Comparison of ENCODE assay signal across 13 cellular contexts in the genomic region with DNA sequence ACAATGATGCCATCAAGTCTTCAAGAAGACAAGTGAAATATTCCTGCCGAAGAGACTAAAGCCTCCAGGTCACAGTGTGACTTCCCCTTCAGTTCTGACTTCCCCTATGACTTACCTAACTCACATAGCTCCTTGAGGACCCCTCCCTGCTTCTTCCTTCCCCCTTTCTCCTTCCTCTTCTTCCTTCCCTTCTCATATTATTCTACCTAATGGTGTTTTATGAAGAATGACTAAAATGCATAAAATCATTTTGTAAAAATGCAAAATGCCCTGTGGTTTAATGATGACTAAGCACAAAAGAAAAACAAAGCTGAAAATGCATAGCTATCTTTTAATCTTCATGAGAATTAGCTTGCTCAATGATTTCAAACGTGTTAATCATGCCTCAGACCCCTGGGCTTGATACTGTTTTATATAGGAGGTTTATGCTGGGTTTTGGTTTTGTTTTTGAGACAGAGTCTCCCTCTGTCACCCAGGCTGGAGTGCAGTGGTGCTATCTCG. TPM values are rescaled to one million over a fixed set of nuclear protein-coding genes. Genes with fewer than 3 reads are reported as not detected.
DNase-seq lines count a peak whose midpoint lies in the region; ATAC-seq, FAIRE-seq and TF ChIP-seq lines count a peak whose summit lies in the region.
"Had no signal": no experiment of that assay in that cellular context is flagged by ENCODE, and none has a peak within 500 bp of the region (broad histone marks: within the 10 kb centered on the region; RNA-seq: fewer than 3 reads in every experiment).

No MANE protein-coding gene starts in this region.

- intact Hi-C loops in mucosa of descending colon (cut with DNase I, micrococcal nuclease) (no loop called here), transverse colon (cut with DNase I; ENCODE audit: low total_unique reads) (no loop called here)

- H3K4me1 Mint-ChIP-seq in chondrocyte (ENCODE audit: low read depth): peaks cover 41% of the 10 kb centered on the region
- H3K4me1 Mint-ChIP-seq: activated T-helper 17 cell treated with anti-CD3 and anti-CD28 coated beads, Interleukin-2, amount 50 U/mL, for 72 hours had no signal

- H3K4me3 Mint-ChIP-seq in chondrocyte (ENCODE audit: unreplicated experiment): no peak overlapping the region
- H3K4me3 Mint-ChIP-seq: activated T-helper 17 cell treated with anti-CD3 and anti-CD28 coated beads, Interleukin-2, amount 50 U/mL, for 72 hours; neural crest cell; T-helper 17 cell had no signal

- TF ChIP-seq CTCF in chondrocyte (IDR thresholded peaks at IDR 0.05) (no peak), mucosa of descending colon (IDR thresholded peaks at IDR 0.05) (no peak), transverse colon (IDR thresholded peaks at IDR 0.05) (no peak)

- H3K9me3 ChIP-seq in mucosa of descending colon (peaks cover 12% of the 10 kb centered on the region), transverse colon (peaks cover 9 to 11% of the 10 kb centered on the region in 2 donors)

- 58 to 67% methylated on average over 1 to 3 of the region's 3 CpGs for WGBS in transverse colon (ENCODE audit: low coverage in 1 of 2), 2 donors

- ATAC-seq in mucosa of descending colon: peak; percentile 17
- ATAC-seq in HG03378 (IDR thresholded peaks at IDR 0.05; ENCODE audit: unreplicated experiment): no peak
- ATAC-seq: activated T-helper 17 cell treated with anti-CD3 and anti-CD28 coated beads, Interleukin-2, amount 50 U/mL, for 72 hours; T-helper 17 cell had no signal

- no peaks in the 10 kb centered on the region for H3K27me3 ChIP-seq in transverse colon

- no peak for TF ChIP-seq EP300 in transverse colon (IDR thresholded peaks at IDR 0.05; ENCODE audit: low read depth)

- H3K9me3 Mint-ChIP-seq in chondrocyte (ENCODE audit: low read depth): peaks cover 12% of the 10 kb centered on the region

- no peak overlapping the region for H3K4me3 ChIP-seq in mucosa of descending colon
- no peak overlapping the region for H3K4me3 ChIP-seq in transverse colon

- no peak for TF ChIP-seq POLR2A in transverse colon (IDR thresholded peaks at IDR 0.05)

- H3K27ac ChIP-seq in transverse colon: no peak overlapping the region

- DNase-seq in Caki2 (ENCODE audit: low read depth): peak; percentile 35
- peak; percentile 48 for DNase-seq in NCI-H226
- DNase-seq in chondrocyte (ENCODE audit: low spot score): no peak
- DNase-seq in mucosa of descending colon: no peak
- no peak for DNase-seq in GM19239 (ENCODE audit: insufficient read length, low spot score)
- no peak for DNase-seq in NCI-H345 treated with DMSO at 0.1 percent for 48 hours (lab: John Stamatoyannopoulos, UW; ENCODE audit: unreplicated experiment)
- no peak for DNase-seq in transverse colon
- DNase-seq: erythroblast, NCI-H1436 treated with DMSO at 0.1 percent for 48 hours, T-helper 17 cell had no signal

- H3K36me3 ChIP-seq in mucosa of descending colon (ENCODE audit: low read depth) (no peaks in the 10 kb centered on the region), transverse colon (no peaks in the 10 kb centered on the region)

- H3K4me1 ChIP-seq in mucosa of descending colon (ENCODE audit: low read depth) (no peaks in the 10 kb centered on the region), transverse colon (no peaks in the 10 kb centered on the region)

- FAIRE-seq in GM19239 (lab: Jason Lieb, UNC): no peak

- in situ Hi-C loops in Caki2 (cut with HindIII; ENCODE audit: low pct_unique_long_range_greater_than_20kb, low sequenced_read_pairs): no loop called here
- in situ Hi-C loops in transverse colon (cut with MboI; ENCODE audit: low pct_ligation_motif_present in 1 of 4, low pct_unique_long_range_greater_than_20kb in 1 of 4, low sequenced_read_pairs in 3 of 4): no loop called here

- no peaks in the 10 kb centered on the region for H3K27me3 Mint-ChIP-seq in chondrocyte (ENCODE audit: low read depth)

- peaks cover 2% of the 10 kb centered on the region for H3K36me3 Mint-ChIP-seq in chondrocyte (ENCODE audit: low read depth)

- peak overlapping the region; percentile 95 for H3K27ac Mint-ChIP-seq in chondrocyte (ENCODE audit: unreplicated experiment)
- H3K27ac Mint-ChIP-seq: activated T-helper 17 cell treated with anti-CD3 and anti-CD28 coated beads, Interleukin-2, amount 50 U/mL, for 72 hours; T-helper 17 cell had no signal

RNA-seq across cellular contexts. Expression of a gene that starts 26.1 kb away (rescaled TPM):
- 10.9 TPM in 1 of 2 replicates, not detected in the other for total RNA-seq in Caki2 (2014; rRNA removed; shearing (Covaris generic); ENCODE audit: low replicate concordance)
- total RNA-seq in chondrocyte (not detected in 3 replicates), mucosa of descending colon (1 to 10 TPM in 1 of 3 donors, under 1 TPM in 1, not detected in 1; 0.14 to 7.1 TPM), transverse colon (1 to 10 TPM in 1 of 4 donors, under 1 TPM in 1, not detected in 2; 0.95 to 3.1 TPM)
- total RNA-seq: activated T-helper 17 cell treated with anti-CD3 and anti-CD28 coated beads, Interleukin-2, amount 50 U/mL, for 72 hours; neural crest cell; T-helper 17 cell had no signal

Comparison
In these comparisons a context has a peak if more than half of its experiments do, and no peak if none do; other contexts are left out.
1. DNase-seq: peak in Caki2 (single experiment) and NCI-H226 (single experiment); none in chondrocyte (single experiment), mucosa of descending colon (0 of 3), GM19239 (single experiment), NCI-H345 treated with DMSO at 0.1 percent for 48 hours (single experiment) and transverse colon (single experiment).